ENCODE assay signal across 8 cellular contexts in genomic region chr15:70584838-70585706, GRCh38.
DNase-seq lines count a peak whose midpoint lies in the region; ATAC-seq and TF ChIP-seq lines count a peak whose summit lies in the region.

No MANE protein-coding gene starts in this region.

- no peak for ATAC-seq in HG02981 (IDR thresholded peaks at IDR 0.05; ENCODE audit: unreplicated experiment)

- no peak for DNase-seq in CD14-positive monocyte (ENCODE audit: low spot score)
- DNase-seq in NCI-H1930 (lab: John Stamatoyannopoulos, UW), result peak; percentile 36 to 52
- peak; percentile 69 for DNase-seq in activated naive CD4-positive, alpha-beta T cell treated with anti-CD3 and anti-CD28 coated beads, Interleukin-2, amount 50 U/mL, for 16 hours
- DNase-seq in stimulated activated CD4-positive, alpha-beta T cell treated with anti-CD3 and anti-CD28 coated beads, TNF-alpha, amount 100 ng/mL, for 24 hours (ENCODE audit: low read depth in 3 of 3), result peak; percentile 5 to 40 (median 33)
- DNase-seq in KG1 (lab: John Stamatoyannopoulos, UW), result no peak
- DNase-seq in DMS 273 treated with DMSO at 0.1 percent for 48 hours (lab: John Stamatoyannopoulos, UW), result no peak

- peak overlapping the region; percentile 66 for H3K4me3 ChIP-seq in iPS-20b (ENCODE audit: low read length)

- peaks cover 4 to 20% (median 7%) of the 10 kb centered on the region in 7 donors for H3K9me3 Mint-ChIP-seq in CD14-positive monocyte

- no peaks in the 10 kb centered on the region for H3K9me3 ChIP-seq in iPS-20b (ENCODE audit: insufficient read depth, low read depth, low read length)

- H3K36me3 ChIP-seq in iPS-20b (ENCODE audit: insufficient read depth, low read depth, low read length), result no peaks in the 10 kb centered on the region

- no peak overlapping the region for H3K27ac Mint-ChIP-seq in CD14-positive monocyte

- TF ChIP-seq CTCF in CD14-positive monocyte (IDR thresholded peaks at IDR 0.05), result peak; percentile 31

- peak overlapping the region in 1 of 2 donors; percentile 80 for H3K4me3 Mint-ChIP-seq in CD14-positive monocyte

- intact Hi-C loops in CD14-positive monocyte (cut with micrococcal nuclease), result no loop called here

- H3K27me3 ChIP-seq in iPS-20b (ENCODE audit: insufficient read depth, low read length), result peaks cover 23% of the 10 kb centered on the region

- no peak overlapping the region for H3K27ac ChIP-seq in iPS-20b (ENCODE audit: low read length)

- peaks cover 22 to 23% (median 22%) of the 10 kb centered on the region in 3 donors for H3K27me3 Mint-ChIP-seq in CD14-positive monocyte (ENCODE audit: low read depth in 3 of 3)

- peaks cover 20% of the 10 kb centered on the region for H3K4me1 Mint-ChIP-seq in CD14-positive monocyte

- no peaks in the 10 kb centered on the region for H3K36me3 Mint-ChIP-seq in CD14-positive monocyte

- peaks cover 7% of the 10 kb centered on the region; the same call in 1 of the 2 replicates for H3K4me1 ChIP-seq in iPS-20b (ENCODE audit: insufficient read depth, low read length)

- H3K9ac ChIP-seq in iPS-20b (ENCODE audit: low read depth, low read length), result peak overlapping the region; percentile 35; the same call in 1 of the 2 replicates

Comparison
In these comparisons a context has a peak if more than half of its experiments do, and no peak if none do; other contexts are left out.
1. DNase-seq: peak in NCI-H1930 (2 of 2), activated naive CD4-positive, alpha-beta T cell treated with anti-CD3 and anti-CD28 coated beads, Interleukin-2, amount 50 U/mL, for 16 hours (single experiment) and stimulated activated CD4-positive, alpha-beta T cell treated with anti-CD3 and anti-CD28 coated beads, TNF-alpha, amount 100 ng/mL, for 24 hours (3 of 3); none in CD14-positive monocyte (single experiment), KG1 (single experiment) and DMS 273 treated with DMSO at 0.1 percent for 48 hours (single experiment).